In the genomic region with DNA sequence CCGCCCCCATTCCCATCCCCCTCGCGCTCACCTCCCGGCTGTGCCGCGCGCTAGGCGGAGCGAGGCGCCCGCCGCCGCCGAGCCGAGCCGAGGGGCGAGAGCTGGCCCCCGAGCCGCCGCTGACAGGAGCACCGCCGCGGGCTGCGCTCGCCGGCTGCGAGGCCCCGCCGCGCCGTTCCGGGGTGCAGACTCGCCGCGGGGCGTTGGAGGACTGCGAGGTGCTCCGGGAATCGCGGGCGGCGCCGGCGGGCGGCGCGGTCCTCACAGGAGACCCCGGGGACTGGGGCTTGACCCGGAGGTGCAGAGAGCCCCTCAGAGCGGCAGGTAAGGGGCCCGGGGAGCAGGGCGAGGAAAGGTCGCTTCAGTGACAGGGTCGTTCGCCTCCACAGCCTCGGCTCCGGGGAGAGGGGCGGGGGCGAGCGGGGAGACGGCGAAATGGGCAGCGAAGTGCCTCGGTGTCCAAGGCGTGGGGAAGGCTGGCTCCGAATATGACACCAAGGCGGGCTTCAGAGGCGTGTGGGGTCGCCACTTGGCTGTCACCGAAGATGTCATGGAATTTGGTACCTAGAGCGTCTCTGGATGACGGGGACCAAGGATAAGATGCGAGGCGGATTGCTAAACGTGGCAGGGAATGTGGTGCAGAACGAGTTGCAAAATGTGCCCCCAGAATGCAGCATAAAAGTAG, we compare ENCODE assay signal across 8 cellular contexts. TPM values are rescaled to one million over a fixed set of nuclear protein-coding genes. Genes with fewer than 3 reads are reported as not detected.
DNase-seq lines count a peak whose midpoint lies in the region; ATAC-seq and TF ChIP-seq lines count a peak whose summit lies in the region.

No MANE protein-coding gene starts in this region.

- H3K27ac ChIP-seq in esophagus muscularis mucosa (replicated peaks in 1 of 4) (peak overlapping the region; percentile 85 to 92 (median 90)), testis (peak overlapping the region; percentile 74 to 89)

- H3K4me3 ChIP-seq in esophagus muscularis mucosa (peak overlapping the region; percentile 80 to 98 (median 92)), testis (peak overlapping the region; percentile 81 to 91)

- H3K9me3 ChIP-seq in esophagus muscularis mucosa (peaks cover 0 to 3% (median 0%) of the 10 kb centered on the region in 4 donors), testis (no peaks in the 10 kb centered on the region)

- peak; percentile 29 for DNase-seq in AG20443 (ENCODE audit: low spot score)
- DNase-seq in LoVo (ENCODE audit: low spot score), result peak; percentile 55
- DNase-seq in activated CD8-positive, alpha-beta memory T cell treated with anti-CD3 and anti-CD28 coated beads, Interleukin-2, amount 10 ng/mL, durations not matched to agents 7 days and 5 days, result peak; percentile 69
- DNase-seq in esophagus muscularis mucosa (ENCODE audit: extremely low spot score), result no peak
- peak; percentile 67 for DNase-seq in testis

- WGBS in esophagus muscularis mucosa, result under 1% methylated on average over 32 of the region's 76 CpGs
- WGBS in testis, 2 donors, result 1% methylated on average over 47 to 56 of the region's 76 CpGs

- intact Hi-C loops in esophagus muscularis mucosa (cut with DNase I) (loop anchor here (10.0 kb wide), 2 partner anchors 152 to 438 kb away; no protein-coding TSS in a partner anchor), testis (cut with DNase I; ENCODE audit: low total_unique reads) (loop anchor here (5.0 kb wide), 1 partner anchor 264 kb away; no protein-coding TSS in a partner anchor)

- peaks cover 31% of the 10 kb centered on the region for H3K4me1 Mint-ChIP-seq in activated CD8-positive, alpha-beta memory T cell treated with anti-CD3 and anti-CD28 coated beads, Interleukin-2, amount 10 ng/mL, durations not matched to agents 7 days and 5 days
- H3K4me1 Mint-ChIP-seq in nephron, result peaks cover 25% of the 10 kb centered on the region

- peak overlapping the region; percentile 85 for H3K4me3 Mint-ChIP-seq in activated CD8-positive, alpha-beta memory T cell treated with anti-CD3 and anti-CD28 coated beads, Interleukin-2, amount 10 ng/mL, durations not matched to agents 7 days and 5 days
- H3K4me3 Mint-ChIP-seq in nephron, result peak overlapping the region; percentile 87 to 94 (median 91)

- peak; percentile 47 for ATAC-seq in GM19372 (IDR thresholded peaks at IDR 0.05; ENCODE audit: low read depth, unreplicated experiment)
- ATAC-seq in activated CD8-positive, alpha-beta memory T cell treated with anti-CD3 and anti-CD28 coated beads, Interleukin-2, amount 10 ng/mL, durations not matched to agents 7 days and 5 days, result peak; percentile 59
- no peak for ATAC-seq in GM21619 (IDR thresholded peaks at IDR 0.05; ENCODE audit: unreplicated experiment)

- no peak for TF ChIP-seq CTCF in esophagus muscularis mucosa (IDR thresholded peaks at IDR 0.05)
- TF ChIP-seq CTCF in nephron (IDR thresholded peaks at IDR 0.05; ENCODE audit: unreplicated experiment in 3 of 3), result no peak
- no peak for TF ChIP-seq CTCF in testis (IDR thresholded peaks at IDR 0.05)

- no peaks in the 10 kb centered on the region for H3K36me3 Mint-ChIP-seq in activated CD8-positive, alpha-beta memory T cell treated with anti-CD3 and anti-CD28 coated beads, Interleukin-2, amount 10 ng/mL, durations not matched to agents 7 days and 5 days
- peaks cover 4% of the 10 kb centered on the region for H3K36me3 Mint-ChIP-seq in nephron (ENCODE audit: low read depth)

- H3K27me3 ChIP-seq in esophagus muscularis mucosa (no peaks in the 10 kb centered on the region), testis (no peaks in the 10 kb centered on the region)

- no peaks in the 10 kb centered on the region for H3K9me3 Mint-ChIP-seq in activated CD8-positive, alpha-beta memory T cell treated with anti-CD3 and anti-CD28 coated beads, Interleukin-2, amount 10 ng/mL, durations not matched to agents 7 days and 5 days (ENCODE audit: low read depth)
- H3K9me3 Mint-ChIP-seq in nephron, result no peaks in the 10 kb centered on the region

- peaks cover 14 to 30% (median 29%) of the 10 kb centered on the region in 4 donors for H3K4me1 ChIP-seq in esophagus muscularis mucosa
- H3K4me1 ChIP-seq in testis, result peaks cover 8% of the 10 kb centered on the region

- no peak for TF ChIP-seq EP300 in esophagus muscularis mucosa (IDR thresholded peaks at IDR 0.05)

- H3K27me3 Mint-ChIP-seq in activated CD8-positive, alpha-beta memory T cell treated with anti-CD3 and anti-CD28 coated beads, Interleukin-2, amount 10 ng/mL, durations not matched to agents 7 days and 5 days, result peaks cover 53% of the 10 kb centered on the region
- no peaks in the 10 kb centered on the region for H3K27me3 Mint-ChIP-seq in nephron (ENCODE audit: low read depth)

- CTCF ChIA-PET in activated CD8-positive, alpha-beta memory T cell treated with anti-CD3 and anti-CD28 coated beads, Interleukin-2, amount 10 ng/mL, durations not matched to agents 7 days and 5 days (lab: Charles Lee), result interaction anchor here (0.9 to 1.0 kb wide), 2 partner anchors 545 to 654 kb away, joined by 3 to 4 read pairs; no protein-coding TSS in a partner anchor

- TF ChIP-seq POLR2A in esophagus muscularis mucosa (IDR thresholded peaks at IDR 0.05; ENCODE audit: low read depth) (no peak), testis (IDR thresholded peaks at IDR 0.05) (no peak)

- peak overlapping the region; percentile 73 for H3K27ac Mint-ChIP-seq in activated CD8-positive, alpha-beta memory T cell treated with anti-CD3 and anti-CD28 coated beads, Interleukin-2, amount 10 ng/mL, durations not matched to agents 7 days and 5 days
- peak overlapping the region; percentile 16 to 47 (median 32) for H3K27ac Mint-ChIP-seq in nephron

- H3K36me3 ChIP-seq in esophagus muscularis mucosa (no peaks in the 10 kb centered on the region), testis (ENCODE audit: low read depth, missing control alignments) (no peaks in the 10 kb centered on the region)

RNA-seq across cellular contexts. Expression of gene TANC2, which starts 0.5 kb away (rescaled TPM):
- 10 to 100 TPM in 1 of 2 experiments, 1 to 10 TPM in 1; 8.7 to 26.2 TPM for total RNA-seq in activated CD8-positive, alpha-beta memory T cell treated with anti-CD3 and anti-CD28 coated beads, Interleukin-2, amount 10 ng/mL, durations not matched to agents 7 days and 5 days
- total RNA-seq in esophagus muscularis mucosa, result 10 to 100 TPM in 3 of 4 donors, 1 to 10 TPM in 1; 7.5 to 21.3 (median 14.6) TPM
- total RNA-seq in testis, result 100 to 1,000 TPM; 163 to 219 TPM
- polyA plus RNA-seq in testis (ENCODE audit: insufficient read depth, low read depth, low replicate concordance), result 53.2 TPM

Comparison
In these comparisons a context has a peak if more than half of its experiments do, and no peak if none do; other contexts are left out.
1. RNA of gene TANC2, which starts 0.5 kb away (total RNA-seq): 163 to 219 TPM in testis; 8.7 to 26.2 TPM in activated CD8-positive, alpha-beta memory T cell treated with anti-CD3 and anti-CD28 coated beads, Interleukin-2, amount 10 ng/mL, durations not matched to agents 7 days and 5 days and 7.5 to 21.3 TPM in esophagus muscularis mucosa; every median in the first group is over 4 times any median in the second.